In the genomic region with DNA sequence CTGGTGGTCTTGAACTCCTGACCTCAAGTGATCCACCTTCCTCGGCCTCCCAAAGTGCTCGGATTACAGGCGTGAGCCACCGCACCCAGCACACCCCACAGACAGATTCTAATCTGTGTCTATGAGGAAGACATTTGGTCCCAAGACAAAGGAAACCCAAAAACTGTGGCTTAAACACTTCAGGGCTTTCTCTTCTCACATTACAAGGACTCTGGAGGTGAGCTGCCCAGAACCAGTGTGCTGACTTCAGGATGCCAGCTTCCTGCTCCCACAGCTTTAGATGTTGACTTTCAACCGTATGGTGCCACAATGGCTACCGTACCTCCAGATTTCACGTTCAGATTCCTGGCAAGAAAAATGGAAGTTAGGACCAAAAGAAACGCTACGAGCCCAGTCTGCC, we compare ENCODE assay signal across 1 cellular context.
TF ChIP-seq lines count a peak whose summit lies in the region.

No MANE protein-coding gene starts in this region.

TF ChIP-seq in IMR-90, 13 proteins besides CTCF, POLR2A, EP300 and RAD21 (continued from another document):
- no peak for TF ChIP-seq RFX5 (IDR thresholded peaks at IDR 0.05; ENCODE audit: low read depth, low read length)
- TF ChIP-seq CEBPB (IDR thresholded peaks at IDR 0.05; ENCODE audit: low read depth, low read length), result no peak
- no peak for TF ChIP-seq NFE2L2 (IDR thresholded peaks at IDR 0.05; ENCODE audit: low read depth, low read length)
- no peak for TF ChIP-seq MAZ (IDR thresholded peaks at IDR 0.05; ENCODE audit: borderline replicate concordance, low read depth, low read length)
- no peak for TF ChIP-seq MXI1 (IDR thresholded peaks at IDR 0.05; ENCODE audit: borderline replicate concordance, low read depth, low read length)
- no peak for TF ChIP-seq SMC3 (IDR thresholded peaks at IDR 0.05; ENCODE audit: low read depth, low read length)
- no peak for TF ChIP-seq FOS (IDR thresholded peaks at IDR 0.05; ENCODE audit: low read depth, low read length)
- TF ChIP-seq, protein P1, sequence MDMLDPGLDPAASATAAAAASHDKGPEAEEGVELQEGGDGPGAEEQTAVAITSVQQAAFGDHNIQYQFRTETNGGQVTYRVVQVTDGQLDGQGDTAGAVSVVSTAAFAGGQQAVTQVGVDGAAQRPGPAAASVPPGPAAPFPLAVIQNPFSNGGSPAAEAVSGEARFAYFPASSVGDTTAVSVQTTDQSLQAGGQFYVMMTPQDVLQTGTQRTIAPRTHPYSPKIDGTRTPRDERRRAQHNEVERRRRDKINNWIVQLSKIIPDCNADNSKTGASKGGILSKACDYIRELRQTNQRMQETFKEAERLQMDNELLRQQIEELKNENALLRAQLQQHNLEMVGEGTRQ (IDR thresholded peaks at IDR 0.05; ENCODE audit: low read depth, low read length), result no peak
TF ChIP-seq in IMR-90: peak in this region for 0.
